In the genomic region with DNA sequence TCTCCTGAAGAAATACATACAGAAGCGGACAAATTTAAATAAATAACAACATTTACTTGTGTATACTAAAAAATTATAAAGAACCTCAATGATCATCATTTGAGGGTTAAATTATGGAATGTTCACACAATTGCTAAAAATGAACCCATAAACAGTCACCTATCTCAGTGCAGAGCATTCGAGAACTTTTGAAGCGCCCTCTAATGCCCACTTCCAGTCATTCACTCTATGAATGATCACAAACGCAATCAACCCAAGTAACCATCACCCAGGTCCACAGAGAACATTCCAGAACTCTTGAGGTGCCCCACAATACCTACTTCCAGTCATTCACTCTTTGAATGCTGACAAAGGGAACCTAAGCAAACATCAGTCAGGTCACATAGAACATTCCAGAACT, we compare ENCODE assay signal across 10 cellular contexts. TPM values are rescaled to one million over a fixed set of nuclear protein-coding genes. Genes with fewer than 3 reads are reported as not detected.
DNase-seq lines count a peak whose midpoint lies in the region; TF ChIP-seq lines count a peak whose summit lies in the region.
"Had no signal": no experiment of that assay in that cellular context is flagged by ENCODE, and none has a peak within 500 bp of the region (broad histone marks: within the 10 kb centered on the region; RNA-seq: fewer than 3 reads in every experiment).

No MANE protein-coding gene starts in this region.

- DNase-seq in NCI-H1436 (lab: John Stamatoyannopoulos, UW) (peak; percentile 12), NCI-H1436 treated with DMSO at 0.1 percent for 48 hours (lab: John Stamatoyannopoulos, UW) (no peak), HFFc6 (no peak), DMS114 treated with DMSO at 0.1 percent for 48 hours (lab: John Stamatoyannopoulos, UW; ENCODE audit: unreplicated experiment) (no peak), DMS79 treated with DMSO at 0.1 percent for 48 hours (lab: John Stamatoyannopoulos, UW) (no peak), mesenteric fat pad (ENCODE audit: low spot score) (no peak)

- H3K4me1 ChIP-seq in liver (ENCODE audit: control insufficient read depth in 4 of 4, insufficient read depth in 4 of 4, low read length in 3 of 4) = no peaks in the 10 kb centered on the region
- H3K4me1 ChIP-seq: BLaER1 treated with 17β-estradiol and CSF1 and Interleukin-3, amounts not matched to agents 10 nM and 100 nM had no signal

- peaks cover 6% of the 10 kb centered on the region; the same call in 1 of the 2 replicates for H3K4me1 Mint-ChIP-seq in HFFc6 (ENCODE audit: low read depth)
- H3K4me1 Mint-ChIP-seq: memory B cell had no signal

- H3K9ac ChIP-seq in liver (ENCODE audit: low read depth in 1 of 2, low read length in 2 of 2) = no peak overlapping the region
- H3K9ac ChIP-seq: BLaER1 treated with 17β-estradiol and CSF1 and Interleukin-3, amounts not matched to agents 10 nM and 100 nM had no signal

- no peak overlapping the region for H3K4me3 Mint-ChIP-seq in HFFc6
- H3K4me3 Mint-ChIP-seq: memory B cell had no signal

- TF ChIP-seq CTCF in HFFc6 (IDR thresholded peaks at IDR 0.05) (peak; percentile 69), VCaP (conservative IDR thresholded peaks at IDR 0.05) (peak; percentile 58), liver (IDR thresholded peaks at IDR 0.05; ENCODE audit: low read depth, low read length, missing input control) (peak; percentile 19)

- no peaks in the 10 kb centered on the region for H3K9me3 ChIP-seq in liver (ENCODE audit: control insufficient read depth in 4 of 4, low read length in 3 of 4)

- H3K4me3 ChIP-seq in liver (ENCODE audit: low read depth in 1 of 3, low read length in 3 of 3) = no peak overlapping the region
- H3K4me3 ChIP-seq: BLaER1 treated with 17β-estradiol and CSF1 and Interleukin-3, amounts not matched to agents 10 nM and 100 nM had no signal

- H3K36me3 Mint-ChIP-seq in HFFc6 (ENCODE audit: low read depth) = no peaks in the 10 kb centered on the region
- H3K36me3 Mint-ChIP-seq: memory B cell had no signal

- H3K9me3 Mint-ChIP-seq in HFFc6 = no peaks in the 10 kb centered on the region; the same call in 1 of the 2 replicates
- H3K9me3 Mint-ChIP-seq: memory B cell had no signal

- H3K27me3 ChIP-seq in liver (ENCODE audit: control insufficient read depth in 4 of 4, insufficient read depth in 4 of 4, low read length in 3 of 4) = no peaks in the 10 kb centered on the region

- WGBS in liver = 47% methylated on average over 4 of the region's 4 CpGs

- no peaks in the 10 kb centered on the region for H3K27me3 Mint-ChIP-seq in HFFc6 (ENCODE audit: insufficient read depth)
- H3K27me3 Mint-ChIP-seq: memory B cell had no signal

- H3K36me3 ChIP-seq in liver (ENCODE audit: control insufficient read depth in 4 of 4, insufficient read depth in 3 of 4, low read depth in 1 of 4, low read length in 3 of 4) = no peaks in the 10 kb centered on the region
- H3K36me3 ChIP-seq: BLaER1 treated with 17β-estradiol and CSF1 and Interleukin-3, amounts not matched to agents 10 nM and 100 nM had no signal

- H3K27ac ChIP-seq in VCaP (no peak overlapping the region), liver (ENCODE audit: low read depth in 1 of 2, low read length in 2 of 2) (no peak overlapping the region)
- H3K27ac ChIP-seq: BLaER1 treated with 17β-estradiol and CSF1 and Interleukin-3, amounts not matched to agents 10 nM and 100 nM had no signal

- H3K27ac Mint-ChIP-seq in HFFc6 = no peak overlapping the region
- H3K27ac Mint-ChIP-seq: memory B cell had no signal

- peak; percentile 15 to 60 for TF ChIP-seq RAD21 in liver (IDR thresholded peaks at IDR 0.05)

TF ChIP-seq in liver, 16 proteins besides CTCF, POLR2A, EP300 and RAD21:
- TF ChIP-seq SP1 (IDR thresholded peaks at IDR 0.05) = no peak
- no peak for TF ChIP-seq FOXA1 (IDR thresholded peaks at IDR 0.05)
- no peak for TF ChIP-seq YY1 (IDR thresholded peaks at IDR 0.05)
- no peak for TF ChIP-seq REST (IDR thresholded peaks at IDR 0.05)
- TF ChIP-seq, protein P1, sequence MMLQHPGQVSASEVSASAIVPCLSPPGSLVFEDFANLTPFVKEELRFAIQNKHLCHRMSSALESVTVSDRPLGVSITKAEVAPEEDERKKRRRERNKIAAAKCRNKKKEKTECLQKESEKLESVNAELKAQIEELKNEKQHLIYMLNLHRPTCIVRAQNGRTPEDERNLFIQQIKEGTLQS (IDR thresholded peaks at IDR 0.05) = no peak
- TF ChIP-seq RXRA (IDR thresholded peaks at IDR 0.05) = no peak
- TF ChIP-seq NR2F2 (IDR thresholded peaks at IDR 0.05) = no peak
- no peak for TF ChIP-seq FOXA2 (IDR thresholded peaks at IDR 0.05)
- TF ChIP-seq HNF4G (IDR thresholded peaks at IDR 0.05) = no peak
- no peak for TF ChIP-seq HNF4A (conservative IDR thresholded peaks at IDR 0.05)
- TF ChIP-seq JUND (IDR thresholded peaks at IDR 0.05) = no peak
- no peak for TF ChIP-seq GABPA (IDR thresholded peaks at IDR 0.05 in 1 of 2, conservative IDR thresholded peaks at IDR 0.05 in 1 of 2)
- TF ChIP-seq, protein P2, sequence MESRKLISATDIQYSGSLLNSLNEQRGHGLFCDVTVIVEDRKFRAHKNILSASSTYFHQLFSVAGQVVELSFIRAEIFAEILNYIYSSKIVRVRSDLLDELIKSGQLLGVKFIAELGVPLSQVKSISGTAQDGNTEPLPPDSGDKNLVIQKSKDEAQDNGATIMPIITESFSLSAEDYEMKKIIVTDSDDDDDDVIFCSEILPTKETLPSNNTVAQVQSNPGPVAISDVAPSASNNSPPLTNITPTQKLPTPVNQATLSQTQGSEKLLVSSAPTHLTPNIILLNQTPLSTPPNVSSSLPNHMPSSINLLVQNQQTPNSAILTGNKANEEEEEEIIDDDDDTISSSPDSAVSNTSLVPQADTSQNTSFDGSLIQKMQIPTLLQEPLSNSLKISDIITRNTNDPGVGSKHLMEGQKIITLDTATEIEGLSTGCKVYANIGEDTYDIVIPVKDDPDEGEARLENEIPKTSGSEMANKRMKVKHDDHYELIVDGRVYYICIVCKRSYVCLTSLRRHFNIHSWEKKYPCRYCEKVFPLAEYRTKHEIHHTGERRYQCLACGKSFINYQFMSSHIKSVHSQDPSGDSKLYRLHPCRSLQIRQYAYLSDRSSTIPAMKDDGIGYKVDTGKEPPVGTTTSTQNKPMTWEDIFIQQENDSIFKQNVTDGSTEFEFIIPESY (IDR thresholded peaks at IDR 0.05) = no peak
- no peak for TF ChIP-seq EGR1 (IDR thresholded peaks at IDR 0.05; ENCODE audit: low read depth in 2 of 2)
- TF ChIP-seq TAF1 (conservative IDR thresholded peaks at IDR 0.05) = no peak
- TF ChIP-seq, protein P3, sequence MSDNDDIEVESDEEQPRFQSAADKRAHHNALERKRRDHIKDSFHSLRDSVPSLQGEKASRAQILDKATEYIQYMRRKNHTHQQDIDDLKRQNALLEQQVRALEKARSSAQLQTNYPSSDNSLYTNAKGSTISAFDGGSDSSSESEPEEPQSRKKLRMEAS (IDR thresholded peaks at IDR 0.05) = no peak

RNA-seq across cellular contexts. Expression of gene PABIR2, which starts 35.2 kb away (rescaled TPM):
- total RNA-seq in HFFc6 (2021; fragmentation: NEBNext Ultra II Directional; extraction: Animal tissue kit (Norgen Biotek cat#: 25700)) = 10 to 100 TPM; 18.8 to 26.3 (median 24.8) TPM
- total RNA-seq in liver = 10 to 100 TPM in 1 of 2 donors, 1 to 10 TPM in 1; 3.5 to 19.0 TPM
- polyA plus RNA-seq in liver = 1 to 10 TPM; 2.7 to 3.9 TPM
- total RNA-seq in mesenteric fat pad = 13.5 TPM

Comparison
In these comparisons a context has a peak if more than half of its experiments do, and no peak if none do; other contexts are left out.
1. CTCF ChIP-seq: peak in every context shown above with its lines; median percentile 69 in HFFc6; 58 in VCaP; 19 in liver.